8 cellular contexts compared by ENCODE assay signal in the genomic region with DNA sequence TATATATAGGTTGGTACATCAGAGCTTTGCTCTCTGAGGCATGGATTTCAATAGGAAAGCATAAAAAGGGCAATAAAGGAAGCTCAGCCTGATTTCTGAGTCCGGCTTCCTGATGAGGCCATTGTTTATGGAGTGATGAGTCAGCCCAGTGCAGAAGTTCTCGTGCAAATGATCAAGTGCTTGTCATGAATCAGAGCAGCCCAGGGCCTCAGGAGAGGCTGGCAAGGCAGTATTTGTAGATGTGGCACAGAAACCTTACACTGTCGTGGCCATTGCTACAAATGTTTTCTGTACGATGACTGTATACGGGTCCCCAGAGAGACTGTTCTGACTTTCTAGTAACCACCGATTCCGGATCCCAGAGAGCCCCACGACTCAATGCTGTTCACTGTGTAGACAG. TPM values are rescaled to one million over a fixed set of nuclear protein-coding genes. Genes with fewer than 3 reads are reported as not detected.
DNase-seq lines count a peak whose midpoint lies in the region; ATAC-seq lines count a peak whose summit lies in the region.

No MANE protein-coding gene starts in this region.

- ATAC-seq in HG03108 (IDR thresholded peaks at IDR 0.05; ENCODE audit: unreplicated experiment) (no peak), GM19397 (IDR thresholded peaks at IDR 0.05; ENCODE audit: unreplicated experiment) (no peak)

- peak; percentile 35 to 66 (median 41) for DNase-seq in NCI-H1417 (lab: John Stamatoyannopoulos, UW)
- no peak for DNase-seq in NCI-H1417 treated with DMSO at 0.1 percent for 48 hours (lab: John Stamatoyannopoulos, UW)
- DNase-seq in NCI-H510A (lab: John Stamatoyannopoulos, UW), result peak; percentile 67
- DNase-seq in dedifferentiated amniotic fluid mesenchymal stem cell (ENCODE audit: extremely low spot score), result peak; percentile 98
- DNase-seq in mucosa of gallbladder (ENCODE audit: low spot score), result peak; percentile 78
- no peak for DNase-seq in cerebellar cortex (ENCODE audit: low spot score)

RNA-seq across cellular contexts. Expression of a gene that starts 26.7 kb away (rescaled TPM):
- total RNA-seq in mucosa of gallbladder, result not detected

Comparison
In these comparisons a context has a peak if more than half of its experiments do, and no peak if none do; other contexts are left out.
1. DNase-seq: peak in NCI-H1417 (3 of 3), NCI-H510A (single experiment), dedifferentiated amniotic fluid mesenchymal stem cell (single experiment) and mucosa of gallbladder (single experiment); none in NCI-H1417 treated with DMSO at 0.1 percent for 48 hours (single experiment) and cerebellar cortex (single experiment).